ENCODE assay signal across 15 cellular contexts in genomic region chrX:129529685-129530281, GRCh38. TPM values are rescaled to one million over a fixed set of nuclear protein-coding genes. Genes with fewer than 3 reads are reported as not detected.
A peak's percentile ranks its signal among the peaks of the same experiment; 100 is the strongest.
DNase-seq lines count a peak whose midpoint lies in the region; ATAC-seq lines count a peak whose summit lies in the region.
"Had no signal": no experiment of that assay in that cellular context is flagged by ENCODE, and none has a peak within 500 bp of the region (broad histone marks: within the 10 kb centered on the region; RNA-seq: fewer than 3 reads in every experiment).

No MANE protein-coding gene starts in this region.

- H3K4me1 ChIP-seq in adipocyte (ENCODE audit: control insufficient read depth, insufficient read depth, low read length), result no peaks in the 10 kb centered on the region

- no peak overlapping the region for H3K4me3 ChIP-seq in adipocyte (ENCODE audit: low read length)

- no peaks in the 10 kb centered on the region for H3K9me3 ChIP-seq in adipocyte (ENCODE audit: control insufficient read depth, low read length)

- H3K4me3 Mint-ChIP-seq in T-cell, result no peak overlapping the region
- no peak overlapping the region for H3K4me3 Mint-ChIP-seq in activated T-cell treated with anti-CD3 and anti-CD28 coated beads, Interleukin-2, amount 50 U/mL, for 24 hours
- H3K4me3 Mint-ChIP-seq: activated CD4-positive, alpha-beta memory T cell treated with anti-CD3 and anti-CD28 coated beads, Interleukin-2, amount 10 ng/mL, durations not matched to agents 7 days and 5 days; H9; neural crest cell; T-helper 2 cell treated with Interferon-gamma antibody and Interleukin-4, amounts not matched to agents 5 μg/mL and 100 μg/mL, for 36 hours had no signal

- no peaks in the 10 kb centered on the region for H3K36me3 ChIP-seq in adipocyte (ENCODE audit: control insufficient read depth, insufficient read depth, low read length, severe bottlenecking)

- no peaks in the 10 kb centered on the region for H3K9me3 Mint-ChIP-seq in T-cell
- H3K9me3 Mint-ChIP-seq in activated T-cell treated with anti-CD3 and anti-CD28 coated beads, Interleukin-2, amount 50 U/mL, for 24 hours, result no peaks in the 10 kb centered on the region
- H3K9me3 Mint-ChIP-seq: activated CD4-positive, alpha-beta memory T cell treated with anti-CD3 and anti-CD28 coated beads, Interleukin-2, amount 10 ng/mL, durations not matched to agents 7 days and 5 days; activated T-helper 2 cell treated with anti-CD3 and anti-CD28 coated beads, Interferon-gamma antibody, Interleukin-2, Interleukin-4, amounts not matched to agents 10 μg/mL and 5 μg/mL and 100 μg/mL, durations not matched to agents 14 hours and 24 hours and 36 hours; H9; neural crest cell; T-helper 2 cell treated with Interferon-gamma antibody and Interleukin-4, amounts not matched to agents 5 μg/mL and 100 μg/mL, for 36 hours had no signal

- H3K9ac ChIP-seq in adipocyte (ENCODE audit: low read length), result no peak overlapping the region

- DNase-seq in HCEC 1CT (peak; percentile 2), NCI-H2171 (lab: John Stamatoyannopoulos, UW) (peak; percentile 27), adipocyte (ENCODE audit: low read depth) (peak; percentile 57), myocyte (ENCODE audit: low read depth) (peak; percentile 5), T-cell (no peak)
- DNase-seq in activated T-cell treated with anti-CD3 and anti-CD28 coated beads, Interleukin-2, amount 50 U/mL, for 24 hours, result no peak
- DNase-seq: activated CD4-positive, alpha-beta memory T cell treated with anti-CD3 and anti-CD28 coated beads, Interleukin-2, amount 10 ng/mL, durations not matched to agents 7 days and 5 days; C1 segment of cervical spinal cord; GF-D8; H9; NCI-H1436 treated with DMSO at 0.1 percent for 48 hours had no signal

- no peak overlapping the region for H3K27ac Mint-ChIP-seq in T-cell
- H3K27ac Mint-ChIP-seq in activated T-cell treated with anti-CD3 and anti-CD28 coated beads, Interleukin-2, amount 50 U/mL, for 24 hours, result no peak overlapping the region
- H3K27ac Mint-ChIP-seq: activated CD4-positive, alpha-beta memory T cell treated with anti-CD3 and anti-CD28 coated beads, Interleukin-2, amount 10 ng/mL, durations not matched to agents 7 days and 5 days; activated T-helper 2 cell treated with anti-CD3 and anti-CD28 coated beads, Interferon-gamma antibody, Interleukin-2, Interleukin-4, amounts not matched to agents 10 μg/mL and 5 μg/mL and 100 μg/mL, durations not matched to agents 14 hours and 24 hours and 36 hours; H9; T-helper 2 cell treated with Interferon-gamma antibody and Interleukin-4, amounts not matched to agents 5 μg/mL and 100 μg/mL, for 36 hours had no signal

- ATAC-seq in T-cell (replicated peaks in 1 of 4) (no peak), GM21526 (IDR thresholded peaks at IDR 0.05; ENCODE audit: low FRiP score, unreplicated experiment) (no peak)

- no peaks in the 10 kb centered on the region for H3K36me3 Mint-ChIP-seq in T-cell
- H3K36me3 Mint-ChIP-seq in activated T-cell treated with anti-CD3 and anti-CD28 coated beads, Interleukin-2, amount 50 U/mL, for 24 hours (ENCODE audit: low read depth), result no peaks in the 10 kb centered on the region

- CTCF ChIA-PET in T-cell (lab: Charles Lee), result no interaction called here

- no peaks in the 10 kb centered on the region for H3K27me3 Mint-ChIP-seq in T-cell
- peaks cover 12% of the 10 kb centered on the region for H3K27me3 Mint-ChIP-seq in activated T-cell treated with anti-CD3 and anti-CD28 coated beads, Interleukin-2, amount 50 U/mL, for 24 hours

- POLR2A ChIA-PET in T-cell (lab: Charles Lee), result no interaction called here

- no peaks in the 10 kb centered on the region for H3K4me1 Mint-ChIP-seq in T-cell
- no peaks in the 10 kb centered on the region for H3K4me1 Mint-ChIP-seq in activated T-cell treated with anti-CD3 and anti-CD28 coated beads, Interleukin-2, amount 50 U/mL, for 24 hours (ENCODE audit: low read depth)
- H3K4me1 Mint-ChIP-seq: activated CD4-positive, alpha-beta memory T cell treated with anti-CD3 and anti-CD28 coated beads, Interleukin-2, amount 10 ng/mL, durations not matched to agents 7 days and 5 days; H9; neural crest cell had no signal

- H3K27me3 ChIP-seq in adipocyte (replicated peaks; ENCODE audit: control insufficient read depth, insufficient read depth, low read length), result peaks cover 3% of the 10 kb centered on the region

RNA-seq across cellular contexts. Expression of gene SMARCA1, which starts 6.5 kb away (rescaled TPM):
- total RNA-seq in myocyte (55.8 and 58.7 TPM in 2 replicates), T-cell (1 to 10 TPM in 2 of 5 donors, under 1 TPM in 3; 0.62 to 1.4 (median 0.98) TPM)
- 30.0 TPM for polyA plus RNA-seq in myocyte (2012)
- total RNA-seq: activated CD4-positive, alpha-beta memory T cell treated with anti-CD3 and anti-CD28 coated beads, Interleukin-2, amount 10 ng/mL, durations not matched to agents 7 days and 5 days had no signal

RNA-seq across cellular contexts. Expression of gene OCRL, which starts 10.3 kb away (rescaled TPM):
- 6.6 and 7.1 TPM in 2 replicates for total RNA-seq in myocyte
- polyA plus RNA-seq in myocyte (2012), result 15.9 TPM
- total RNA-seq in T-cell, result 1 to 10 TPM; 2.2 to 4.6 (median 3.0) TPM

Comparison
In these comparisons a context has a peak if more than half of its experiments do, and no peak if none do; other contexts are left out.
1. DNase-seq: peak in HCEC 1CT (single experiment), NCI-H2171 (single experiment), adipocyte (single experiment) and myocyte (single experiment); none in T-cell (0 of 34) and activated T-cell treated with anti-CD3 and anti-CD28 coated beads, Interleukin-2, amount 50 U/mL, for 24 hours (single experiment).
2. RNA of gene SMARCA1, which starts 6.5 kb away (total RNA-seq): 55.8 to 58.7 TPM in myocyte; 0.62 to 1.4 TPM in T-cell; every median in the first group is over 10 times any median in the second.